In the genomic region with DNA sequence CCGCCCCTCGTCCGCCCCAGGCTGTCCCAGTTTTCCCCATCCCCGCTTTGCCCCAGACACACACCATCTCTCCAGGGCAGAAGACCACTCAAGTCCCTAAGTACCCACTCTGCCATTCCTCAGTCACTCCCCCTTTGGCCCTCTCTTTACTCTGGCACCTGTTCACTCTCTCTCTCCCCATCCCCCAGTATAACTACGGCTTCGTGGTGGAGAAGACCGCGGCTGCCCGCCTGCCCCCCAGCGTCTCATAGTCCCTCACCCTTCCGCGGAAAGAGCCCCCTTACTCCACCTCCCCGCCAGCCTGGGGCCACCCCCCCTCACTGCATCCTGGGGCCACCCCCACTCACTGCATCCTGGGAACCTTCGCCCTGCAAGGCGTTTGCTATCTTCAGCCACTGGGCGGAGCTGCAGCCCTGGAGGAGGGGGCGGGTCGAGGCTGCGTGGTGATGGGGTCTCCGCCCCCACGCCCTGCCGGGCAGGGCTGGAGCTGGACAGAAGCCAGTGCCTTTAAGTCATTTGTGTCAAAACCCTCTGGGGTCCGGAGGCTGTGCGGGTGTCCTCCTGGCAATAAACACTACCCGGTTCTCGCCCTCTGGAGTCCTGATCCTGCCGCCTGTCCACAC, we compare ENCODE assay signal across 9 cellular contexts. TPM values are rescaled to one million over a fixed set of nuclear protein-coding genes. Genes with fewer than 3 reads are reported as not detected.
DNase-seq lines count a peak whose midpoint lies in the region; ATAC-seq and TF ChIP-seq lines count a peak whose summit lies in the region.
"Had no signal": no experiment of that assay in that cellular context is flagged by ENCODE, and none has a peak within 500 bp of the region (broad histone marks: within the 10 kb centered on the region; RNA-seq: fewer than 3 reads in every experiment).

No MANE protein-coding gene starts in this region.

- H3K27me3 Mint-ChIP-seq in CD4-positive, alpha-beta memory T cell: no peaks in the 10 kb centered on the region

- H3K9me3 Mint-ChIP-seq in CD4-positive, alpha-beta memory T cell: no peaks in the 10 kb centered on the region

- DNase-seq in stimulated activated CD4-positive, alpha-beta T cell treated with anti-CD3 and anti-CD28 coated beads, Interleukin-4, amount 100 ng/mL, for 24 hours: peak; percentile 30
- DNase-seq in stimulated activated CD4-positive, alpha-beta T cell treated with anti-CD3 and anti-CD28 coated beads, Interleukin-12 subunit alpha, Interleukin-12 subunit beta, amount 100 ng/mL, for 4 hours: no peak
- DNase-seq in OCI-M1 (lab: John Stamatoyannopoulos, UW) (peak; percentile 77), colonic mucosa (peak; percentile 26), myocyte (ENCODE audit: low read depth) (peak; percentile 8)
- DNase-seq in CD4-positive, alpha-beta memory T cell: no peak
- no peak for DNase-seq in NK-92 treated with Interleukin-12 subunit alpha and Interleukin-12 subunit beta, amount 100 ng/mL, for 24 hours (lab: John Stamatoyannopoulos, UW)

- no peak for ATAC-seq in HG03378 (IDR thresholded peaks at IDR 0.05; ENCODE audit: unreplicated experiment)

- peaks cover 5 to 16% (median 8%) of the 10 kb centered on the region in 4 donors for H3K4me1 Mint-ChIP-seq in CD4-positive, alpha-beta memory T cell

- H3K27me3 ChIP-seq in colonic mucosa: no peaks in the 10 kb centered on the region
- H3K27me3 ChIP-seq in CD4-positive, alpha-beta memory T cell (ENCODE audit: insufficient read depth, low read length): no peaks in the 10 kb centered on the region

- TF ChIP-seq CTCF in colonic mucosa (IDR thresholded peaks at IDR 0.05): no peak

- H3K4me3 Mint-ChIP-seq in CD4-positive, alpha-beta memory T cell: no peak overlapping the region

- peaks cover 4% of the 10 kb centered on the region for H3K4me1 ChIP-seq in colonic mucosa
- peaks cover 9% of the 10 kb centered on the region for H3K4me1 ChIP-seq in CD4-positive, alpha-beta memory T cell (ENCODE audit: insufficient read depth, low read length)

- POLR2A ChIA-PET in CD4-positive, alpha-beta memory T cell (lab: Charles Lee; ENCODE audit: partially characterized antibody): no interaction called here

- H3K4me3 ChIP-seq in colonic mucosa: no peak overlapping the region
- no peak overlapping the region for H3K4me3 ChIP-seq in CD4-positive, alpha-beta memory T cell (ENCODE audit: low read length in 2 of 2)

- H3K36me3 ChIP-seq in colonic mucosa: no peaks in the 10 kb centered on the region
- H3K36me3 ChIP-seq in CD4-positive, alpha-beta memory T cell (ENCODE audit: insufficient read depth, low read length): no peaks in the 10 kb centered on the region

- intact Hi-C loops in colonic mucosa (cut with DNase I): no loop called here
- intact Hi-C loops in CD4-positive, alpha-beta memory T cell (cut with micrococcal nuclease): no loop called here

- H3K9ac ChIP-seq in colonic mucosa (ENCODE audit: low read depth in 2 of 2, low read length in 2 of 2): no peak overlapping the region

- peaks cover 4 to 6% of the 10 kb centered on the region in 2 donors for H3K36me3 Mint-ChIP-seq in CD4-positive, alpha-beta memory T cell

- no peaks in the 10 kb centered on the region for H3K9me3 ChIP-seq in colonic mucosa
- H3K9me3 ChIP-seq in CD4-positive, alpha-beta memory T cell (ENCODE audit: control insufficient read depth in 1 of 2, low read length in 2 of 2): no peaks in the 10 kb centered on the region

- CTCF ChIA-PET in CD4-positive, alpha-beta memory T cell (lab: Charles Lee; ENCODE audit: partially characterized antibody): no interaction called here

- no peak overlapping the region for H3K27ac ChIP-seq in colonic mucosa
- no peak overlapping the region for H3K27ac ChIP-seq in CD4-positive, alpha-beta memory T cell (ENCODE audit: low read depth, low read length)

- H3K27ac Mint-ChIP-seq in CD4-positive, alpha-beta memory T cell: peak overlapping the region in 2 of 7 donors; percentile 29 to 30

RNA-seq across cellular contexts. Expression of a gene that starts 5.0 kb away (rescaled TPM):
- total RNA-seq in colonic mucosa (10 to 100 TPM; 53.1 to 70.1 TPM), myocyte (53.3 and 71.6 TPM in 2 replicates)
- polyA plus RNA-seq in myocyte (2012): 52.9 TPM
- total RNA-seq in CD4-positive, alpha-beta memory T cell: 10 to 100 TPM; 35.4 to 38.0 TPM
- 10 to 100 TPM; 29.5 to 32.6 TPM for polyA plus RNA-seq in CD4-positive, alpha-beta memory T cell

RNA-seq across cellular contexts. Expression of a gene that starts 19.4 kb away (rescaled TPM):
- total RNA-seq in colonic mucosa (10 to 100 TPM; 12.8 to 15.6 TPM), myocyte (0.57 and 0.62 TPM in 2 replicates)
- polyA plus RNA-seq in myocyte (2012): 0.82 TPM
- 10 to 100 TPM; 55.9 TPM for total RNA-seq in CD4-positive, alpha-beta memory T cell
- 100 to 1,000 TPM; 143 to 173 TPM for polyA plus RNA-seq in CD4-positive, alpha-beta memory T cell

RNA-seq across cellular contexts. Expression of a gene that starts 23.6 kb away (rescaled TPM):
- not detected for total RNA-seq in colonic mucosa
- 0.31 and 2.6 TPM in 2 replicates for total RNA-seq in myocyte
- polyA plus RNA-seq in myocyte (2012): 0.21 TPM
- total RNA-seq in CD4-positive, alpha-beta memory T cell: not detected
- polyA plus RNA-seq in CD4-positive, alpha-beta memory T cell: under 1 TPM in 1 of 2 donors, not detected in 1; 0.09 TPM
- total RNA-seq: dermis microvascular lymphatic vessel endothelial cell had no signal

RNA-seq across cellular contexts. Expression of a gene that starts 30.9 kb away (rescaled TPM):
- total RNA-seq in colonic mucosa (not detected), myocyte (not detected in 2 replicates)
- not detected for polyA plus RNA-seq in myocyte (2012)
- total RNA-seq in CD4-positive, alpha-beta memory T cell: 1 to 10 TPM; 2.5 to 3.3 TPM
- polyA plus RNA-seq in CD4-positive, alpha-beta memory T cell: not detected
- total RNA-seq: dermis microvascular lymphatic vessel endothelial cell had no signal

RNA-seq across cellular contexts. Expression of a gene that starts 35.9 kb away (rescaled TPM):
- total RNA-seq in colonic mucosa (not detected), myocyte (not detected in 2 replicates)
- not detected for polyA plus RNA-seq in myocyte (2012)
- total RNA-seq in CD4-positive, alpha-beta memory T cell: not detected
- not detected for polyA plus RNA-seq in CD4-positive, alpha-beta memory T cell
- total RNA-seq: dermis microvascular lymphatic vessel endothelial cell had no signal

Comparison
In these comparisons a context has a peak if more than half of its experiments do, and no peak if none do; other contexts are left out.
1. DNase-seq: peak in stimulated activated CD4-positive, alpha-beta T cell treated with anti-CD3 and anti-CD28 coated beads, Interleukin-4, amount 100 ng/mL, for 24 hours (single experiment), OCI-M1 (single experiment), colonic mucosa (single experiment) and myocyte (single experiment); none in stimulated activated CD4-positive, alpha-beta T cell treated with anti-CD3 and anti-CD28 coated beads, Interleukin-12 subunit alpha, Interleukin-12 subunit beta, amount 100 ng/mL, for 4 hours (single experiment), CD4-positive, alpha-beta memory T cell (0 of 5) and NK-92 treated with Interleukin-12 subunit alpha and Interleukin-12 subunit beta, amount 100 ng/mL, for 24 hours (single experiment).